ENCODE assay signal across 21 cellular contexts in the genomic region with DNA sequence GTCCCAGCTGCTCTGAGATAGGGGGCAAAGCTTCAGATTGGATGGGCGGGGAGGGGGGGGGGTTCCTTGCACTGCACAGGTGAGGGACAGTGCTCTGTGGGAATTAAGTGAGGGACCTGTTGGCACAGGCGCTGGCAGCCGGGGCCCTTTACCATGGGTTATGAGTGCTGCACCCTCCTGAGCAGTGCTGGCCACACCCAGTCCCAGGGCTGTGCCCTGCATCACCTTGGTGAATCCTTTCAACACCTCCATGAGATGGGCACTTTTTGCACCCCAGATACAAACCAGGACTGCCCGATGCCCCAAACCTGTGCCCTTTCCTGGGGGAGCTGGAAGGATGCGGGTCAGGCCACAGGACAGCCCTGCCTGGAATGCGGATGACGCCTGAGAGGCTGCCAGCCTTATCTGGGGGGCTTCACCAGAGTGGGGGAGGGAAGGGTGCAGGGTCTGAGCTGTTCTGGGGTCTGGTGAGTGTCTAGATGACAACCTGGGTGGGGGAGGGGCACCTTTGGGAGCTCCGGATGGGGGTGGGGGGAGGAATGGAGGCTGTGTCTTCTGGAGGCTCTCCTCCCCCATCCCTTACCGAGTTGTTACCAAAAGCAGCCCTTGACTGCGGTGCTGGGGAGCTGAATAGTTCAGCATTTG. TPM values are rescaled to one million over a fixed set of nuclear protein-coding genes. Genes with fewer than 3 reads are reported as not detected.
DNase-seq lines count a peak whose midpoint lies in the region; ATAC-seq and TF ChIP-seq lines count a peak whose summit lies in the region.
"Had no signal": no experiment of that assay in that cellular context is flagged by ENCODE, and none has a peak within 500 bp of the region (broad histone marks: within the 10 kb centered on the region; RNA-seq: fewer than 3 reads in every experiment).

No MANE protein-coding gene starts in this region.

- DNase-seq in GM23338 (ENCODE audit: low spot score) (no peak), SK-N-DZ (ENCODE audit: low spot score) (peak; percentile 75), trophoblast cell (no peak), NCI-H524 (lab: John Stamatoyannopoulos, UW) (no peak), foreskin melanocyte (no peak)
- no peak for DNase-seq in stimulated activated CD4-positive, alpha-beta T cell treated with anti-CD3 and anti-CD28 coated beads, Interleukin-2, amount 100 ng/mL, for 24 hours
- DNase-seq: activated CD4-positive, alpha-beta T cell treated with anti-CD3 and anti-CD28 coated beads for 48 hours; activated naive CD8-positive, alpha-beta T cell treated with anti-CD3 and anti-CD28 coated beads for 36 hours; CD4-positive, CD25-positive, alpha-beta regulatory T cell; GOT3; left ventricle myocardium inferior; NCI-H1105; NCI-H2107; NCI-H510A; stimulated activated CD4-positive, alpha-beta T cell treated with anti-CD3 and anti-CD28 coated beads, Interleukin-15, amount 100 ng/mL, for 24 hours had no signal

- H3K27me3 ChIP-seq in GM23338 (ENCODE audit: insufficient read depth), result 0 out of 2 replicates have a peak, but pooled peaks cover under 1% of the 10 kb centered on the region
- no peaks in the 10 kb centered on the region for H3K27me3 ChIP-seq in layer of hippocampus (ENCODE audit: control insufficient read depth, insufficient read depth, low read length)
- H3K27me3 ChIP-seq in trophoblast cell (ENCODE audit: insufficient read depth, low read length), result no peaks in the 10 kb centered on the region
- H3K27me3 ChIP-seq: right atrium auricular region had no signal

- H3K4me1 Mint-ChIP-seq in GM23338, result peaks cover 69% of the 10 kb centered on the region

- H2AFZ ChIP-seq in GM23338 (no peak overlapping the region), trophoblast cell (ENCODE audit: insufficient read depth, low read length, poor library complexity) (no peak overlapping the region)

- H4K8ac ChIP-seq in trophoblast cell (ENCODE audit: low read depth, low read length), result peak overlapping the region; percentile 73

- peaks cover 27% of the 10 kb centered on the region for H3K27me3 Mint-ChIP-seq in GM23338 (ENCODE audit: insufficient read depth, low read depth, poor library complexity)
- H3K27me3 Mint-ChIP-seq: activated naive CD8-positive, alpha-beta T cell treated with anti-CD3 and anti-CD28 coated beads for 36 hours had no signal

- H3F3A ChIP-seq in GM23338 (replicated peaks; ENCODE audit: low read depth), result 0 out of 2 replicates have a peak, but pooled peaks cover 7% of the 10 kb centered on the region

- H3K36me3 ChIP-seq in GM23338 (ENCODE audit: insufficient read depth) (no peaks in the 10 kb centered on the region), trophoblast cell (ENCODE audit: control insufficient read depth in 1 of 2, insufficient read depth in 2 of 2, low read length in 2 of 2) (peaks cover 0 to 2% of the 10 kb centered on the region in 2 experiments)
- H3K36me3 ChIP-seq: left ventricle myocardium inferior, right atrium auricular region, thoracic aorta had no signal

- H3K18ac ChIP-seq in trophoblast cell (ENCODE audit: low read length), result peak overlapping the region; percentile 92

- no peak for TF ChIP-seq CTCF in GM23338 (conservative IDR thresholded peaks at IDR 0.05; ENCODE audit: low read depth in 2 of 2)

- H3K23ac ChIP-seq in trophoblast cell (ENCODE audit: low read length), result no peak overlapping the region

- WGBS in trophoblast cell (ENCODE audit: extremely low coverage, insufficient coverage, insufficient read length), result no CpG with 5 or more reads among the region's 10 CpGs

- H2AK5ac ChIP-seq in trophoblast cell (ENCODE audit: low read length), result peak overlapping the region; percentile 91

- H3K9ac ChIP-seq in trophoblast cell (ENCODE audit: low read length), result no peak overlapping the region

- no peaks in the 10 kb centered on the region for H3K36me3 Mint-ChIP-seq in GM23338 (ENCODE audit: low read depth)
- H3K36me3 Mint-ChIP-seq: activated naive CD8-positive, alpha-beta T cell treated with anti-CD3 and anti-CD28 coated beads for 36 hours; CD4-positive, CD25-positive, alpha-beta regulatory T cell had no signal

- H4K91ac ChIP-seq in trophoblast cell (ENCODE audit: low read depth, low read length), result peak overlapping the region; percentile 93

- peak overlapping the region; percentile 63 for H2BK12ac ChIP-seq in trophoblast cell (ENCODE audit: low read length)

- H3K9me2 ChIP-seq in GM23338 (ENCODE audit: insufficient read depth), result no peaks in the 10 kb centered on the region

- ATAC-seq in GM23338 (no peak), HG02870 (IDR thresholded peaks at IDR 0.05; ENCODE audit: unreplicated experiment) (no peak)

- H3K4me3 ChIP-seq in GM23338, result no peak overlapping the region
- no peak overlapping the region for H3K4me3 ChIP-seq in trophoblast cell (ENCODE audit: low read depth, low read length)
- H3K4me3 ChIP-seq: left ventricle myocardium inferior, right atrium auricular region, thoracic aorta had no signal

- H3K79me1 ChIP-seq in trophoblast cell (ENCODE audit: low read length), result peaks cover 34% of the 10 kb centered on the region

- no peak overlapping the region for H3K27ac Mint-ChIP-seq in GM23338
- H3K27ac Mint-ChIP-seq: activated naive CD8-positive, alpha-beta T cell treated with anti-CD3 and anti-CD28 coated beads for 36 hours had no signal

- no peaks in the 10 kb centered on the region for H4K20me1 ChIP-seq in GM23338 (replicated peaks; ENCODE audit: insufficient read depth)

- no peaks in the 10 kb centered on the region; the same call in 2 of the 3 replicates for H3K9me3 Mint-ChIP-seq in GM23338
- H3K9me3 Mint-ChIP-seq: activated naive CD8-positive, alpha-beta T cell treated with anti-CD3 and anti-CD28 coated beads for 36 hours; CD4-positive, CD25-positive, alpha-beta regulatory T cell had no signal

- H4K12ac ChIP-seq in trophoblast cell (ENCODE audit: low read depth, low read length), result no peak overlapping the region

- H3K9me3 ChIP-seq in trophoblast cell (ENCODE audit: insufficient read depth, low read depth, low read length), result peaks cover 6% of the 10 kb centered on the region
- H3K9me3 ChIP-seq: left ventricle myocardium inferior, right atrium auricular region, thoracic aorta had no signal

- peak overlapping the region; percentile 92 for H2BK120ac ChIP-seq in trophoblast cell (ENCODE audit: insufficient read depth, low read length, poor library complexity)

- H2BK5ac ChIP-seq in trophoblast cell (ENCODE audit: low read depth, low read length, poor library complexity), result peak overlapping the region; percentile 91

- peaks cover 52% of the 10 kb centered on the region for H3K4me1 ChIP-seq in GM23338 (ENCODE audit: insufficient read depth)
- peaks cover 63 to 79% of the 10 kb centered on the region in 2 experiments for H3K4me1 ChIP-seq in trophoblast cell (ENCODE audit: control insufficient read depth in 1 of 2, insufficient read depth in 2 of 2, low read length in 2 of 2)
- H3K4me1 ChIP-seq: left ventricle myocardium inferior, right atrium auricular region had no signal

- H3K14ac ChIP-seq in trophoblast cell (ENCODE audit: low read length), result peak overlapping the region; percentile 29

- no peak overlapping the region for H3K27ac ChIP-seq in GM23338 (ENCODE audit: low read depth)
- peak overlapping the region; percentile 76 for H3K27ac ChIP-seq in layer of hippocampus (ENCODE audit: low read depth, low read length)
- peak overlapping the region; percentile 89 for H3K27ac ChIP-seq in trophoblast cell (ENCODE audit: low read depth, low read length)
- H3K27ac ChIP-seq: left ventricle myocardium inferior, right atrium auricular region, thoracic aorta had no signal

- H3K4ac ChIP-seq in trophoblast cell (ENCODE audit: low read depth, low read length), result peak overlapping the region; percentile 39

- H3K79me2 ChIP-seq in GM23338 (replicated peaks; ENCODE audit: insufficient read depth) (no peaks in the 10 kb centered on the region), trophoblast cell (ENCODE audit: control insufficient read depth, insufficient read depth, low read length, poor library complexity) (peaks cover 6% of the 10 kb centered on the region)

- no peak overlapping the region for H3K4me3 Mint-ChIP-seq in GM23338
- H3K4me3 Mint-ChIP-seq: activated naive CD8-positive, alpha-beta T cell treated with anti-CD3 and anti-CD28 coated beads for 36 hours; CD4-positive, CD25-positive, alpha-beta regulatory T cell had no signal

- H3K4me2 ChIP-seq in GM23338 (peak overlapping the region; percentile 66; the same call in 1 of the 2 replicates), trophoblast cell (ENCODE audit: low read length) (peak overlapping the region; percentile 45)

TF ChIP-seq in GM23338, 12 proteins besides CTCF, POLR2A, EP300 and RAD21 (continues in another document):
- TF ChIP-seq NANOG (IDR thresholded peaks at IDR 0.05; ENCODE audit: borderline replicate concordance) (no peak), ZNF331 (CRISPR knock-in tag; IDR thresholded peaks at IDR 0.05; ENCODE audit: low read depth) (no peak), EZH2phosphoT487 (IDR thresholded peaks at IDR 0.05; ENCODE audit: unreplicated experiment) (no peak), JUNB (IDR thresholded peaks at IDR 0.05; ENCODE audit: unreplicated experiment) (no peak)
- TF ChIP-seq, protein P1, sequence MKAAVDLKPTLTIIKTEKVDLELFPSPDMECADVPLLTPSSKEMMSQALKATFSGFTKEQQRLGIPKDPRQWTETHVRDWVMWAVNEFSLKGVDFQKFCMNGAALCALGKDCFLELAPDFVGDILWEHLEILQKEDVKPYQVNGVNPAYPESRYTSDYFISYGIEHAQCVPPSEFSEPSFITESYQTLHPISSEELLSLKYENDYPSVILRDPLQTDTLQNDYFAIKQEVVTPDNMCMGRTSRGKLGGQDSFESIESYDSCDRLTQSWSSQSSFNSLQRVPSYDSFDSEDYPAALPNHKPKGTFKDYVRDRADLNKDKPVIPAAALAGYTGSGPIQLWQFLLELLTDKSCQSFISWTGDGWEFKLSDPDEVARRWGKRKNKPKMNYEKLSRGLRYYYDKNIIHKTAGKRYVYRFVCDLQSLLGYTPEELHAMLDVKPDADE (IDR thresholded peaks at IDR 0.05), result no peak

RNA-seq across cellular contexts. Expression of a gene that starts 5.2 kb away (rescaled TPM):
- 9.8 and 10.2 TPM in 2 replicates for total RNA-seq in GM23338 (2014; rRNA removed; shearing (Covaris generic))
- 0.34 and 0.50 TPM in 2 replicates for polyA plus RNA-seq in GM23338 (2016; fragmentation: Nextera tagmentation; extraction: Ambion mirVana)
- 23.4 and 31.3 TPM in 2 replicates for polyA plus RNA-seq in SK-N-DZ (2014; cell fraction: cytosol; rRNA removed)
- 34.3 and 41.4 TPM in 2 replicates for polyA plus RNA-seq in SK-N-DZ (2014; cell fraction: nucleus; rRNA removed)
- 5.1 and 5.5 TPM in 2 replicates for polyA plus RNA-seq in trophoblast cell (2013)
- total RNA-seq: CD4-positive, CD25-positive, alpha-beta regulatory T cell; HT1080; left ventricle myocardium inferior; LHCN-M2; thoracic aorta had no signal
